4 cellular contexts compared by ENCODE assay signal in genomic region chr20:17818187-17818586, GRCh38.
"Had no signal": no experiment of that assay in that cellular context is flagged by ENCODE, and none has a peak within 500 bp of the region (broad histone marks: within the 10 kb centered on the region; RNA-seq: fewer than 3 reads in every experiment).

No MANE protein-coding gene starts in this region.

- H3K4me3 Mint-ChIP-seq: GM23338, H9, IgD-negative memory B cell had no signal

- H3K27ac Mint-ChIP-seq: GM23338, H9, IgD-negative memory B cell had no signal

- DNase-seq: H9, HCEC 1CT had no signal

- H3K36me3 Mint-ChIP-seq: IgD-negative memory B cell had no signal

- H3K4me3 ChIP-seq: GM23338 had no signal

- ATAC-seq: GM23338 had no signal
